1 cellular context compared by ENCODE assay signal in genomic region chr2:71130325-71131260, GRCh38.
TF ChIP-seq lines count a peak whose summit lies in the region.

Gene MPHOSPH10 (plus strand): TSS chr2:71130634. CDS start chr2:71130666, 32 bp downstream.

TF ChIP-seq in K562, 482 proteins besides CTCF, POLR2A, EP300 and RAD21 (continued from another document and continues in another):
- TF ChIP-seq AFF4 (CRISPR knock-in tag; IDR thresholded peaks at IDR 0.05): peak; percentile 2; the same call in 1 of the 2 replicates
- no peak; the same call in 1 of the 2 replicates for TF ChIP-seq ATF6 (CRISPR knock-in tag; IDR thresholded peaks at IDR 0.05)
- TF ChIP-seq MLLT1 (IDR thresholded peaks at IDR 0.05): no peak; a peak in 1 of 4 replicates
- no peak for TF ChIP-seq SRF (CRISPR knock-in tag; IDR thresholded peaks at IDR 0.05)
- no peak for TF ChIP-seq ZNF239 (CRISPR knock-in tag; IDR thresholded peaks at IDR 0.05)
- TF ChIP-seq RFX7 (CRISPR knock-in tag; IDR thresholded peaks at IDR 0.05): no peak
- no peak for TF ChIP-seq CBFA2T3 (IDR thresholded peaks at IDR 0.05)
- TF ChIP-seq RAD51 (IDR thresholded peaks at IDR 0.05; ENCODE audit: borderline replicate concordance, low read depth): no peak; the same call in 1 of the 2 replicates
- peak; percentile 55; the same call in 1 of the 2 replicates for TF ChIP-seq ELF1 (tag; IDR thresholded peaks at IDR 0.05)
- TF ChIP-seq PPARD (CRISPR knock-in tag; IDR thresholded peaks at IDR 0.05): no peak
- peak; percentile 51; the same call in 1 of the 2 replicates for TF ChIP-seq ZKSCAN1 (IDR thresholded peaks at IDR 0.05; ENCODE audit: low read depth, low read length)
- no peak for TF ChIP-seq ZNF431 (CRISPR knock-in tag; IDR thresholded peaks at IDR 0.05)
- no peak for TF ChIP-seq MYBL2 (IDR thresholded peaks at IDR 0.05; ENCODE audit: low read depth)
- no peak for TF ChIP-seq MYBL2 (CRISPR knock-in tag; IDR thresholded peaks at IDR 0.05; ENCODE audit: borderline replicate concordance)
- peak; percentile 79; the same call in 1 of the 2 replicates for TF ChIP-seq KAT7 (CRISPR knock-in tag; IDR thresholded peaks at IDR 0.05; ENCODE audit: borderline replicate concordance)
- no peak; the same call in 1 of the 2 replicates for TF ChIP-seq PKNOX1 (IDR thresholded peaks at IDR 0.05)
- no peak for TF ChIP-seq HNRNPL (IDR thresholded peaks at IDR 0.05; ENCODE audit: low read depth, low read length)
- peak; percentile 84; the same call in 1 of the 2 replicates for TF ChIP-seq THAP7 (CRISPR knock-in tag; IDR thresholded peaks at IDR 0.05)
- peak; percentile 52 for TF ChIP-seq ZNF384 (IDR thresholded peaks at IDR 0.05; ENCODE audit: low read depth, low read length)
- TF ChIP-seq NR2F6 (CRISPR knock-in tag; IDR thresholded peaks at IDR 0.05): no peak; the same call in 1 of the 2 replicates
- TF ChIP-seq ZNF445 (CRISPR knock-in tag; IDR thresholded peaks at IDR 0.05; ENCODE audit: low read depth): no peak
- no peak for TF ChIP-seq DNMT1 (IDR thresholded peaks at IDR 0.05)
- TF ChIP-seq E2F4 (CRISPR knock-in tag; IDR thresholded peaks at IDR 0.05; ENCODE audit: low read depth): no peak
- peak; percentile 12 for TF ChIP-seq PRPF4 (IDR thresholded peaks at IDR 0.05; ENCODE audit: insufficient read depth, low read depth, low read length, poor library complexity, severe bottlenecking)
- no peak for TF ChIP-seq MCM5 (IDR thresholded peaks at IDR 0.05; ENCODE audit: low read depth)
- peak; percentile 82 to 99; a peak in 3 of 4 replicates for TF ChIP-seq SIN3A (IDR thresholded peaks at IDR 0.05; ENCODE audit: borderline replicate concordance in 2 of 2, control insufficient read depth in 1 of 2, low read depth in 2 of 2, low read length in 2 of 2)
- TF ChIP-seq BMI1 (IDR thresholded peaks at IDR 0.05; ENCODE audit: low read length): no peak
- TF ChIP-seq SOX6 (IDR thresholded peaks at IDR 0.05): peak; percentile 58
- TF ChIP-seq NFXL1 (CRISPR knock-in tag; IDR thresholded peaks at IDR 0.05): no peak
- no peak for TF ChIP-seq JUNB (CRISPR knock-in tag; conservative IDR thresholded peaks at IDR 0.05)
- no peak for TF ChIP-seq ZNF740 (CRISPR knock-in tag; IDR thresholded peaks at IDR 0.05)
- no peak for TF ChIP-seq ZNF740 (tag; IDR thresholded peaks at IDR 0.05)
- TF ChIP-seq ZHX1 (conservative IDR thresholded peaks at IDR 0.05; ENCODE audit: low read length): no peak
- TF ChIP-seq GTF2E2 (tag; IDR thresholded peaks at IDR 0.05): peak; percentile 56; the same call in 1 of the 2 replicates
- no peak for TF ChIP-seq ZNF592 (IDR thresholded peaks at IDR 0.05)
- no peak for TF ChIP-seq ZNF655 (CRISPR knock-in tag; IDR thresholded peaks at IDR 0.05)
- TF ChIP-seq C11orf30 (IDR thresholded peaks at IDR 0.05; ENCODE audit: low read depth): peak; percentile 96
- no peak for TF ChIP-seq ZNF165 (CRISPR knock-in tag; IDR thresholded peaks at IDR 0.05; ENCODE audit: borderline replicate concordance)
